In genomic region chr20:45415822-45416637, GRCh38 we compare ENCODE assay signal across 1 cellular context.
TF ChIP-seq lines count a peak whose summit lies in the region.

TSS of gene PIGT (plus strand) at chr20:45416141. CDS start at chr20:45416157, 16 bp downstream.

TF ChIP-seq in SK-N-SH, 30 proteins besides CTCF, POLR2A, EP300 and RAD21 (continued from another document):
- TF ChIP-seq USF2 (IDR thresholded peaks at IDR 0.05; ENCODE audit: borderline replicate concordance, low read depth, low read length) (no peak), RFX5 (IDR thresholded peaks at IDR 0.05; ENCODE audit: low read length) (0 out of 2 replicates have a peak, but pooled peaks have one; percentile 15)
